In genomic region chr20:62741701-62742491, GRCh38 we compare ENCODE assay signal across 1 cellular context.
TF ChIP-seq lines count a peak whose summit lies in the region.

No MANE protein-coding gene starts in this region.

TF ChIP-seq in H1, 55 proteins besides CTCF, POLR2A, EP300 and RAD21 (continued from another document):
- TF ChIP-seq JUN (IDR thresholded peaks at IDR 0.05; ENCODE audit: low read depth, low read length) (no peak), GTF2F1 (IDR thresholded peaks at IDR 0.05; ENCODE audit: borderline replicate concordance, low read depth, low read length) (no peak), BCL11A (IDR thresholded peaks at IDR 0.05; ENCODE audit: low read depth in 2 of 2, low read length in 2 of 2) (no peak), EZH2 (IDR thresholded peaks at IDR 0.05; ENCODE audit: low read depth, low read length, severe bottlenecking) (no peak), KDM1A (IDR thresholded peaks at IDR 0.05; ENCODE audit: borderline replicate concordance, low read length) (no peak), USF2 (IDR thresholded peaks at IDR 0.05; ENCODE audit: low read length) (no peak)
